In genomic region chr11:111808063-111808588, GRCh38 we compare ENCODE assay signal across 24 cellular contexts. TPM values are rescaled to one million over a fixed set of nuclear protein-coding genes. Genes with fewer than 3 reads are reported as not detected.
DNase-seq lines count a peak whose midpoint lies in the region; ATAC-seq, FAIRE-seq and TF ChIP-seq lines count a peak whose summit lies in the region.
"Had no signal": no experiment of that assay in that cellular context is flagged by ENCODE, and none has a peak within 500 bp of the region (broad histone marks: within the 10 kb centered on the region; RNA-seq: fewer than 3 reads in every experiment).

No MANE protein-coding gene starts in this region.

- H3K27me3 ChIP-seq in right lobe of liver (no peaks in the 10 kb centered on the region), HepG2 (ENCODE audit: control insufficient read depth in 1 of 2, insufficient read depth in 2 of 2, low read length in 2 of 2) (no peaks in the 10 kb centered on the region), mesenchymal stem cell (ENCODE audit: control insufficient read depth in 1 of 2, insufficient read depth in 1 of 2, low read length in 2 of 2) (no peaks in the 10 kb centered on the region), breast epithelium (no peaks in the 10 kb centered on the region)

- no peak overlapping the region for H2BK120ac ChIP-seq in mesenchymal stem cell (ENCODE audit: low read depth, low read length)

- H3K79me1 ChIP-seq in mesenchymal stem cell (replicated peaks; ENCODE audit: low read length, poor library complexity, severe bottlenecking), result peaks cover 12% of the 10 kb centered on the region

- H2BK12ac ChIP-seq in mesenchymal stem cell (ENCODE audit: low read length in 2 of 2), result no peak overlapping the region

- no peak overlapping the region for H4K91ac ChIP-seq in mesenchymal stem cell (ENCODE audit: low read length)

- no peak overlapping the region for H4K8ac ChIP-seq in mesenchymal stem cell (ENCODE audit: low read length)

- no peak overlapping the region for H3K4me3 ChIP-seq in right lobe of liver
- H3K4me3 ChIP-seq in HepG2 (replicated peaks in 1 of 3; ENCODE audit: insufficient read depth in 1 of 3, low read depth in 2 of 3, low read length in 3 of 3), result no peak overlapping the region
- no peak overlapping the region for H3K4me3 ChIP-seq in mesenchymal stem cell (ENCODE audit: insufficient read depth in 1 of 2, low read depth in 1 of 2, low read length in 2 of 2)
- H3K4me3 ChIP-seq in lower leg skin (ENCODE audit: low read depth, poor library complexity, severe bottlenecking), result no peak overlapping the region
- no peak overlapping the region for H3K4me3 ChIP-seq in breast epithelium
- H3K4me3 ChIP-seq: SK-N-MC had no signal

- no peaks in the 10 kb centered on the region for H4K20me1 ChIP-seq in HepG2 (ENCODE audit: insufficient read depth, low read length)

- H2AFZ ChIP-seq in HepG2 (ENCODE audit: low read length) (no peak overlapping the region), mesenchymal stem cell (ENCODE audit: low read depth, low read length) (no peak overlapping the region)

- no peaks in the 10 kb centered on the region for H3K9me3 Mint-ChIP-seq in central memory CD8-positive, alpha-beta T cell
- H3K9me3 Mint-ChIP-seq: CD4-positive, alpha-beta memory T cell; IgD-negative memory B cell had no signal

- CTCF ChIA-PET in HepG2 (lab: Yijun Ruan, JAX; ENCODE audit: low intra/inter-chr PET ratio, low total read pairs), result no interaction called here

- H3K4ac ChIP-seq in mesenchymal stem cell (ENCODE audit: low read depth in 1 of 2, low read length in 2 of 2), result no peak overlapping the region

- H3K9ac ChIP-seq in HepG2 (ENCODE audit: insufficient read depth, low read depth, low read length), result no peak overlapping the region
- no peak overlapping the region for H3K9ac ChIP-seq in mesenchymal stem cell (ENCODE audit: low read length)
- H3K9ac ChIP-seq: KMS-11 had no signal

- WGBS in right lobe of liver (ENCODE audit: insufficient coverage, low coverage, low lambda C conversion rate, missing lambda C conversion rate), result 50% methylated on average over 1 of the region's 2 CpGs
- 95% methylated on average over 2 of the region's 2 CpGs for WGBS in HepG2 (ENCODE audit: low lambda C conversion rate)
- 100% methylated on average over 2 of the region's 2 CpGs for WGBS in mesenchymal stem cell
- 96 to 100% methylated on average over 2 of the region's 2 CpGs for WGBS in lower leg skin, 2 donors

- POLR2A ChIA-PET in HepG2 (lab: Yijun Ruan, JAX), result no interaction called here

- no peak for TF ChIP-seq EP300 in HepG2 (IDR thresholded peaks at IDR 0.05; ENCODE audit: low read depth in 2 of 2, low read length in 2 of 2)
- TF ChIP-seq EP300 in HepG2 (CRISPR knock-in tag; IDR thresholded peaks at IDR 0.05; ENCODE audit: borderline replicate concordance), result no peak

- DNase-seq in right lobe of liver (no peak), HepG2 (ENCODE audit: low spot score) (no peak), mesenchymal stem cell (no peak), lower leg skin (ENCODE audit: low spot score in 2 of 2) (no peak), breast epithelium (ENCODE audit: low spot score in 2 of 2) (no peak)
- no peak for DNase-seq in central memory CD8-positive, alpha-beta T cell (ENCODE audit: low spot score in 2 of 2)
- no peak for DNase-seq in stimulated activated CD8-positive, alpha-beta memory T cell treated with anti-CD3 and anti-CD28 coated beads, Interleukin-4, amount 100 ng/mL, for 48 hours
- DNase-seq: C1 segment of cervical spinal cord; CD4-positive, alpha-beta memory T cell; COR-L47; DMS 273 treated with DMSO at 0.1 percent for 48 hours; DND-41; HCEC 1CT; MM.1S; NCI-H2029; NCI-H2227 treated with DMSO at 0.1 percent for 48 hours; NCI-H526 treated with DMSO at 0.1 percent for 48 hours; RPMI8226; SIG-M5 had no signal

- H2BK15ac ChIP-seq in mesenchymal stem cell (ENCODE audit: low read depth, poor library complexity, severe bottlenecking), result no peak overlapping the region

- no peaks in the 10 kb centered on the region for H3K9me3 ChIP-seq in right lobe of liver
- H3K9me3 ChIP-seq in HepG2 (ENCODE audit: low read length), result no peaks in the 10 kb centered on the region
- H3K9me3 ChIP-seq in mesenchymal stem cell (ENCODE audit: control insufficient read depth, low read length), result no peaks in the 10 kb centered on the region
- H3K9me3 ChIP-seq in breast epithelium, result no peaks in the 10 kb centered on the region

- intact Hi-C loops in right lobe of liver (cut with DNase I) (no loop called here), HepG2 (cut with micrococcal nuclease; ENCODE audit: unreplicated experiment) (no loop called here), lower leg skin (cut with DNase I; ENCODE audit: low total_unique reads) (no loop called here), breast epithelium (cut with DNase I; ENCODE audit: low total_unique reads) (no loop called here)

- H3K27ac Mint-ChIP-seq in central memory CD8-positive, alpha-beta T cell (ENCODE audit: low read depth), result peak overlapping the region; percentile 8

- TF ChIP-seq CTCF in right lobe of liver (IDR thresholded peaks at IDR 0.05) (no peak), HepG2 (CRISPR knock-in tag; IDR thresholded peaks at IDR 0.05) (no peak), lower leg skin (IDR thresholded peaks at IDR 0.05) (no peak), breast epithelium (IDR thresholded peaks at IDR 0.05) (no peak)

- peak overlapping the region; percentile 19 for H2BK5ac ChIP-seq in mesenchymal stem cell (ENCODE audit: low read depth, low read length, poor library complexity, severe bottlenecking)

- H3K36me3 Mint-ChIP-seq in central memory CD8-positive, alpha-beta T cell (ENCODE audit: insufficient read depth), result peaks cover 25% of the 10 kb centered on the region

- no peak overlapping the region for H3K14ac ChIP-seq in mesenchymal stem cell (ENCODE audit: low read length in 2 of 2)

- no peaks in the 10 kb centered on the region for H3K4me1 Mint-ChIP-seq in central memory CD8-positive, alpha-beta T cell
- H3K4me1 Mint-ChIP-seq: IgD-negative memory B cell had no signal

- ATAC-seq in right lobe of liver (peak in 3 of 4 donors; percentile 47 to 69 (median 59)), HepG2 (no peak)
- no peak for ATAC-seq in central memory CD8-positive, alpha-beta T cell (replicated peaks; ENCODE audit: extremely low read depth, poor library complexity, severe bottlenecking)

- no peak overlapping the region for H2AK5ac ChIP-seq in mesenchymal stem cell (ENCODE audit: low read length, severe bottlenecking)

- no peak overlapping the region for H3K4me2 ChIP-seq in HepG2 (ENCODE audit: low read depth, low read length)
- no peak overlapping the region for H3K4me2 ChIP-seq in mesenchymal stem cell (ENCODE audit: low read length, poor library complexity, severe bottlenecking)
- H3K4me2 ChIP-seq: KMS-11 had no signal

- no peak overlapping the region for H3K4me3 Mint-ChIP-seq in central memory CD8-positive, alpha-beta T cell
- H3K4me3 Mint-ChIP-seq: CD4-positive, alpha-beta memory T cell; IgD-negative memory B cell had no signal

- no peak overlapping the region for H3K18ac ChIP-seq in mesenchymal stem cell (ENCODE audit: low read depth in 1 of 2, low read length in 2 of 2)

- no peaks in the 10 kb centered on the region for H3K27me3 Mint-ChIP-seq in central memory CD8-positive, alpha-beta T cell
- H3K27me3 Mint-ChIP-seq: CD4-positive, alpha-beta memory T cell; IgD-negative memory B cell had no signal

- no peak for FAIRE-seq in HepG2 (lab: Jason Lieb, UNC)
- FAIRE-seq: GM12892, H1 had no signal

- no peak overlapping the region for H3K23ac ChIP-seq in mesenchymal stem cell (ENCODE audit: low read length in 2 of 2)

- BruUV-seq in HepG2 (replicated peaks; lab: Mats Ljungman, UMichigan), result no TSS peak

- H3K36me3 ChIP-seq in right lobe of liver, result no peaks in the 10 kb centered on the region
- H3K36me3 ChIP-seq in HepG2 (replicated peaks in 1 of 2; ENCODE audit: control insufficient read depth in 1 of 2, insufficient read depth in 2 of 2, low read length in 2 of 2), result peaks cover 14 to 41% of the 10 kb centered on the region in 2 experiments
- peaks cover 19 to 44% of the 10 kb centered on the region in 2 experiments for H3K36me3 ChIP-seq in mesenchymal stem cell (ENCODE audit: control insufficient read depth in 1 of 2, insufficient read depth in 2 of 2, low read depth in 1 of 2, low read length in 2 of 2)
- H3K36me3 ChIP-seq in breast epithelium, result no peaks in the 10 kb centered on the region

- TF ChIP-seq RAD21 in HepG2 (CRISPR knock-in tag; IDR thresholded peaks at IDR 0.05), result no peak

- TF ChIP-seq POLR2A in right lobe of liver (IDR thresholded peaks at IDR 0.05), result no peak
- TF ChIP-seq POLR2A in HepG2 (IDR thresholded peaks at IDR 0.05; ENCODE audit: insufficient read depth in 1 of 2, low read depth in 2 of 2, low read length in 2 of 2), result no peak
- TF ChIP-seq POLR2A in lower leg skin (IDR thresholded peaks at IDR 0.05), result no peak
- TF ChIP-seq POLR2A in breast epithelium (IDR thresholded peaks at IDR 0.05), result no peak

- no peak overlapping the region for H3K27ac ChIP-seq in right lobe of liver
- no peak overlapping the region for H3K27ac ChIP-seq in HepG2 (ENCODE audit: extremely low read length, insufficient read depth, low read length)
- H3K27ac ChIP-seq in mesenchymal stem cell (ENCODE audit: low read length, poor library complexity, severe bottlenecking), result no peak overlapping the region
- no peak overlapping the region for H3K27ac ChIP-seq in breast epithelium
- H3K27ac ChIP-seq: KMS-11, SK-N-MC had no signal

- H3K4me1 ChIP-seq in right lobe of liver (peaks cover 0 to 6% (median 0%) of the 10 kb centered on the region in 4 donors), HepG2 (ENCODE audit: insufficient read depth, low read length) (no peaks in the 10 kb centered on the region), mesenchymal stem cell (ENCODE audit: control insufficient read depth, insufficient read depth, low read depth, low read length) (peaks cover 1% of the 10 kb centered on the region), breast epithelium (no peaks in the 10 kb centered on the region)

- in situ Hi-C loops in HepG2 (cut with HindIII; ENCODE audit: extremely low pct_ligation_motif_present, low pct_unique_long_range_greater_than_20kb), result no loop called here

- no peaks in the 10 kb centered on the region for H3K79me2 ChIP-seq in HepG2 (ENCODE audit: insufficient read depth, low read length)

RNA-seq across cellular contexts. Expression of gene PPP2R1B, which starts 41.9 kb away (rescaled TPM):
- 100 to 1,000 TPM in 1 of 6 experiments, 10 to 100 TPM in 5; 44.5 to 150 (median 59.6) TPM for total RNA-seq in right lobe of liver
- 56.8 and 93.9 TPM in 2 replicates for total RNA-seq in HepG2 (2016; rRNA removed; fragmentation: Illumina TruSeq; extraction: Trizol)
- total RNA-seq in HepG2 (2016; cell fraction: cytosol; rRNA removed; fragmentation: Illumina TruSeq; extraction: Trizol; ENCODE audit: low read depth), result 9.8 and 10.6 TPM in 2 replicates
- total RNA-seq in HepG2 (2016; cell fraction: insoluble cytoplasmic fraction; rRNA removed; fragmentation: Illumina TruSeq; extraction: Trizol), result 54.4 and 91.0 TPM in 2 replicates
- total RNA-seq in HepG2 (2016; cell fraction: membrane; rRNA removed; fragmentation: Illumina TruSeq; extraction: Trizol), result 14.0 and 18.1 TPM in 2 replicates
- total RNA-seq in HepG2 (2016; cell fraction: nucleus; rRNA removed; fragmentation: Illumina TruSeq; extraction: Trizol), result 40.7 and 41.0 TPM in 2 replicates
- polyA plus RNA-seq in HepG2 (2011; rRNA removed), result 20.9 and 22.1 TPM in 2 replicates
- polyA plus RNA-seq in HepG2 (2011; cell fraction: cytosol; rRNA removed), result 13.4 and 16.6 TPM in 2 replicates
- 34.8 and 48.7 TPM in 2 replicates for polyA plus RNA-seq in HepG2 (2011; cell fraction: nucleus; rRNA removed)
- 17.9 and 20.4 TPM in 2 replicates for polyA plus RNA-seq in HepG2 (2012)
- polyA plus RNA-seq in HepG2 (2016; cell fraction: cytosol; fragmentation: Illumina TruSeq; extraction: Trizol; ENCODE audit: low read depth), result 1.4 and 2.1 TPM in 2 replicates
- 48.5 and 52.1 TPM in 2 replicates for polyA plus RNA-seq in HepG2 (2016; cell fraction: insoluble cytoplasmic fraction; fragmentation: Illumina TruSeq; extraction: Trizol; ENCODE audit: low read depth)
- polyA plus RNA-seq in HepG2 (2016; cell fraction: membrane; fragmentation: Illumina TruSeq; extraction: Trizol; ENCODE audit: low read depth), result 4.7 and 5.1 TPM in 2 replicates
- polyA plus RNA-seq in HepG2 (2016; cell fraction: nucleus; fragmentation: Illumina TruSeq; extraction: Trizol; ENCODE audit: insufficient read depth, low read depth), result 33.7 and 36.2 TPM in 2 replicates
- 41.9 and 53.6 TPM in 2 replicates for polyA minus RNA-seq in HepG2 (2011; rRNA and poly(A)+ RNA removed; ENCODE audit: low replicate concordance)
- 24.9 and 26.4 TPM in 2 replicates for polyA minus RNA-seq in HepG2 (2011; cell fraction: cytosol; rRNA and poly(A)+ RNA removed)
- 62.1 and 67.5 TPM in 2 replicates for polyA minus RNA-seq in HepG2 (2011; cell fraction: nucleus; rRNA and poly(A)+ RNA removed)
- polyA plus RNA-seq in mesenchymal stem cell (2013, experiment 1 of 2), result 14.9 TPM
- 14.7 TPM for polyA plus RNA-seq in mesenchymal stem cell (2013, experiment 2 of 2)
- 10 to 100 TPM; 18.7 to 22.4 (median 20.7) TPM for total RNA-seq in lower leg skin
- total RNA-seq in breast epithelium, result 10 to 100 TPM; 32.0 to 35.3 (median 34.7) TPM

Comparison
In these comparisons a context has a peak if more than half of its experiments do, and no peak if none do; other contexts are left out.
1. ATAC-seq: peak in right lobe of liver (3 of 4); none in HepG2 (single experiment) and central memory CD8-positive, alpha-beta T cell (single experiment).